ENCODE assay signal across 24 cellular contexts in the genomic region with DNA sequence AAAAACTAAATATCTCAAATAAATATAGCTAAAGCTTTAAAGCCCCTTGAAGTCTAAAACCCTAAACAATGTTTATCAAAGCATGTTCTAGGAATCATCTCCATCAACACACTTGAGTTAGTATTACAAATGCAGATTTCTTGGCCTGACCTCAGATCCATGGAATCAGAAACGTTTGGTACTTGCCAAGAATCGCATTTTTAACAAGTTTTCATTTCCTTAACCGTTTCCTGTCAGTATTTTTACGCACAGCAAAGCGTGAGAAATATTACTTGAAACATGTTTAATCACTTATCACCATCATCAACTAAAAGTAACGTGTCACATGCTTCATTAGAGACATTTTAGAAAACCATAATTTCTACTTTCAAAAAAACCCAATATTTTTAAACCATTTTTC. TPM values are rescaled to one million over a fixed set of nuclear protein-coding genes. Genes with fewer than 3 reads are reported as not detected.
"Had no signal": no experiment of that assay in that cellular context is flagged by ENCODE, and none has a peak within 500 bp of the region (broad histone marks: within the 10 kb centered on the region; RNA-seq: fewer than 3 reads in every experiment).

No MANE protein-coding gene starts in this region.

- DNase-seq: Kasumi-1, MM.1S, NCI-H1092 treated with DMSO at 0.1 percent for 48 hours, NCI-H1436, NCI-H187, NCI-H2029, NCI-H2081 treated with DMSO at 0.1 percent for 48 hours, NCI-H2171, NCI-H226, NCI-H446, NCI-H510A, NCI-H524 treated with DMSO at 0.1 percent for 48 hours, NCI-H69, NCI-H774, Right ventricle myocardium superior, RPMI8226, SIG-M5, SK-N-SH had no signal

- H3K27me3 Mint-ChIP-seq: IgD-negative memory B cell had no signal

- H3K4me1 Mint-ChIP-seq: IgD-negative memory B cell had no signal

- H3K27ac ChIP-seq: HL-60, KMS-11, SJSA1 had no signal

- H3K4me1 ChIP-seq: SJSA1 had no signal

- H3K36me3 ChIP-seq: SJSA1 had no signal

- H3K4me3 ChIP-seq: K562, SJSA1 had no signal

- H3K4me2 ChIP-seq: KMS-11, SK-N-SH had no signal

- H3K9ac ChIP-seq: KMS-11, SK-N-SH had no signal

- H3K4me3 Mint-ChIP-seq: IgD-negative memory B cell had no signal

- H3K27ac Mint-ChIP-seq: IgD-negative memory B cell had no signal

- ATAC-seq: K562 had no signal

- H3K27me3 ChIP-seq: SJSA1 had no signal

- H3K9me3 ChIP-seq: SJSA1, SK-N-SH had no signal

RNA-seq across cellular contexts. Expression of a gene that starts 9.7 kb away (rescaled TPM):
- total RNA-seq: K562, M059J, SJSA1 had no signal
- polyA plus RNA-seq: IgD-negative memory B cell, K562 had no signal
